8 cellular contexts compared by ENCODE assay signal in genomic region chr1:14970115-14970798, GRCh38.
DNase-seq lines count a peak whose midpoint lies in the region; ATAC-seq and TF ChIP-seq lines count a peak whose summit lies in the region.

No MANE protein-coding gene starts in this region.

- H3K4me3 ChIP-seq in spleen: no peak overlapping the region

- H3K36me3 Mint-ChIP-seq in activated CD8-positive, alpha-beta memory T cell treated with anti-CD3 and anti-CD28 coated beads, Interleukin-2, amount 10 ng/mL, durations not matched to agents 7 days and 5 days: no peaks in the 10 kb centered on the region
- H3K36me3 Mint-ChIP-seq in activated CD4-positive, alpha-beta T cell treated with anti-CD3 and anti-CD28 coated beads, Interleukin-2, amount 10 ng/mL, durations not matched to agents 7 days and 5 days (ENCODE audit: low read depth): no peaks in the 10 kb centered on the region

- TF ChIP-seq POLR2A in spleen (IDR thresholded peaks at IDR 0.05): no peak
- no peak for TF ChIP-seq POLR2A in GM18505 (IDR thresholded peaks at IDR 0.05; ENCODE audit: borderline replicate concordance, extremely low read depth, insufficient read depth, insufficient read length)

- peak; percentile 43 for DNase-seq in activated CD8-positive, alpha-beta memory T cell treated with anti-CD3 and anti-CD28 coated beads, Interleukin-2, amount 10 ng/mL, durations not matched to agents 7 days and 5 days
- no peak for DNase-seq in activated CD8-positive, alpha-beta memory T cell treated with anti-CD3 and anti-CD28 coated beads, Interleukin-2, amount 50 U/mL, for 4 hours
- peak; percentile 13 for DNase-seq in activated CD4-positive, alpha-beta T cell treated with anti-CD3 and anti-CD28 coated beads, Interleukin-2, amount 10 ng/mL, durations not matched to agents 7 days and 5 days
- DNase-seq in left ventricle myocardium superior (no peak), spleen (no peak)

- CTCF ChIA-PET in activated CD8-positive, alpha-beta memory T cell treated with anti-CD3 and anti-CD28 coated beads, Interleukin-2, amount 10 ng/mL, durations not matched to agents 7 days and 5 days (lab: Charles Lee): interaction anchor here (0.6 kb wide), 1 partner anchor 188 kb away, joined by 3 read pairs; no protein-coding TSS in a partner anchor
- CTCF ChIA-PET in activated CD4-positive, alpha-beta T cell treated with anti-CD3 and anti-CD28 coated beads, Interleukin-2, amount 10 ng/mL, durations not matched to agents 7 days and 5 days (lab: Charles Lee): no interaction called here

- H3K27me3 ChIP-seq in spleen (replicated peaks in 1 of 7): no peaks in the 10 kb centered on the region

- intact Hi-C loops in left ventricle myocardium superior (cut with micrococcal nuclease): no loop called here
- intact Hi-C loops in spleen (cut with DNase I; ENCODE audit: low total_unique reads): no loop called here

- H3K4me1 Mint-ChIP-seq in activated CD8-positive, alpha-beta memory T cell treated with anti-CD3 and anti-CD28 coated beads, Interleukin-2, amount 10 ng/mL, durations not matched to agents 7 days and 5 days: peaks cover 10% of the 10 kb centered on the region
- peaks cover 19% of the 10 kb centered on the region for H3K4me1 Mint-ChIP-seq in activated CD4-positive, alpha-beta T cell treated with anti-CD3 and anti-CD28 coated beads, Interleukin-2, amount 10 ng/mL, durations not matched to agents 7 days and 5 days

- no peak overlapping the region for H3K4me3 Mint-ChIP-seq in activated CD8-positive, alpha-beta memory T cell treated with anti-CD3 and anti-CD28 coated beads, Interleukin-2, amount 10 ng/mL, durations not matched to agents 7 days and 5 days
- no peak overlapping the region for H3K4me3 Mint-ChIP-seq in activated CD4-positive, alpha-beta T cell treated with anti-CD3 and anti-CD28 coated beads, Interleukin-2, amount 10 ng/mL, durations not matched to agents 7 days and 5 days

- H3K4me1 ChIP-seq in spleen: peaks cover 3 to 84% (median 61%) of the 10 kb centered on the region in 6 donors

- POLR2A ChIA-PET in activated CD4-positive, alpha-beta T cell treated with anti-CD3 and anti-CD28 coated beads, Interleukin-2, amount 10 ng/mL, durations not matched to agents 7 days and 5 days (lab: Charles Lee): no interaction called here

- peaks cover 0 to 18% (median 2%) of the 10 kb centered on the region in 6 donors for H3K36me3 ChIP-seq in spleen

- WGBS in spleen, 5 donors: 57 to 66% (median 63%) methylated on average over 16 of the region's 16 CpGs

- H3K27ac ChIP-seq in spleen: peak overlapping the region in 7 of 8 donors; percentile 29 to 74 (median 66)

- H3K9me3 ChIP-seq in spleen: peaks cover 0 to 11% (median 0%) of the 10 kb centered on the region in 8 donors

- H3K27ac Mint-ChIP-seq in activated CD8-positive, alpha-beta memory T cell treated with anti-CD3 and anti-CD28 coated beads, Interleukin-2, amount 10 ng/mL, durations not matched to agents 7 days and 5 days: no peak overlapping the region
- H3K27ac Mint-ChIP-seq in activated CD4-positive, alpha-beta T cell treated with anti-CD3 and anti-CD28 coated beads, Interleukin-2, amount 10 ng/mL, durations not matched to agents 7 days and 5 days: no peak overlapping the region

- no peaks in the 10 kb centered on the region for H3K9me3 Mint-ChIP-seq in activated CD8-positive, alpha-beta memory T cell treated with anti-CD3 and anti-CD28 coated beads, Interleukin-2, amount 10 ng/mL, durations not matched to agents 7 days and 5 days (ENCODE audit: low read depth)
- peaks cover 10% of the 10 kb centered on the region for H3K9me3 Mint-ChIP-seq in activated CD4-positive, alpha-beta T cell treated with anti-CD3 and anti-CD28 coated beads, Interleukin-2, amount 10 ng/mL, durations not matched to agents 7 days and 5 days

- no peak for ATAC-seq in activated CD8-positive, alpha-beta memory T cell treated with anti-CD3 and anti-CD28 coated beads, Interleukin-2, amount 10 ng/mL, durations not matched to agents 7 days and 5 days
- ATAC-seq in left ventricle myocardium superior (peak; percentile 29), HG02981 (IDR thresholded peaks at IDR 0.05; ENCODE audit: unreplicated experiment) (no peak), GM18505 (IDR thresholded peaks at IDR 0.05; ENCODE audit: unreplicated experiment) (no peak), HG03442 (IDR thresholded peaks at IDR 0.05; ENCODE audit: unreplicated experiment) (no peak)

- no peak for TF ChIP-seq CTCF in spleen (IDR thresholded peaks at IDR 0.05 in 8 of 11, conservative IDR thresholded peaks at IDR 0.05 in 3 of 11)

- no peaks in the 10 kb centered on the region for H3K27me3 Mint-ChIP-seq in activated CD8-positive, alpha-beta memory T cell treated with anti-CD3 and anti-CD28 coated beads, Interleukin-2, amount 10 ng/mL, durations not matched to agents 7 days and 5 days
- H3K27me3 Mint-ChIP-seq in activated CD4-positive, alpha-beta T cell treated with anti-CD3 and anti-CD28 coated beads, Interleukin-2, amount 10 ng/mL, durations not matched to agents 7 days and 5 days: no peaks in the 10 kb centered on the region

Comparison
In these comparisons a context has a peak if more than half of its experiments do, and no peak if none do; other contexts are left out.
1. DNase-seq: peak in activated CD8-positive, alpha-beta memory T cell treated with anti-CD3 and anti-CD28 coated beads, Interleukin-2, amount 10 ng/mL, durations not matched to agents 7 days and 5 days (single experiment) and activated CD4-positive, alpha-beta T cell treated with anti-CD3 and anti-CD28 coated beads, Interleukin-2, amount 10 ng/mL, durations not matched to agents 7 days and 5 days (single experiment); none in activated CD8-positive, alpha-beta memory T cell treated with anti-CD3 and anti-CD28 coated beads, Interleukin-2, amount 50 U/mL, for 4 hours (single experiment), left ventricle myocardium superior (single experiment) and spleen (single experiment).